In the genomic region with DNA sequence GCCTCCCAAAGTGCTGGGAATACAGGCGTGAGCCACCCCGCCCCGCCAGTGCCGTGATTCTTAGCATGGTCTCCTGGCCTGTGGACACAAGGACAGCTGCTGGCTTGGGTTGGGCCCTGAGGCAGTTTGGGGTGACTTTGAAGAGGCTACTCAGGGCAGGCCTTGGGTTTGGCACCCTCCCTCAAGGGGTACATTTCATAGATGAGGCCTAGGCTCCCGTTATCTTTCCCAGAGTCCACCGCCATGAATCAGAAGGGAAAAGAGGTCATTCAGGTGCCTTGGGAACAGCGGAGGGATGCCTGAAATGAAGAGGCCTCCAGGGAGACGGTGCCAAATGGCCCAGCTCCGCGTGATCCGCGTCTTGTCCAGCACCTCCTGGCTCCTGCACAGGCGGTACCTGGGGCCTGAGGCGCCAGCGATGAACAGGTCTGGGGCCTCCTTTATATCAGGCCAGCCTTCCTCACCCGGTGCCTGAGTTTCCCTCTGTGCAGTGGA, we compare ENCODE assay signal across 9 cellular contexts. TPM values are rescaled to one million over a fixed set of nuclear protein-coding genes. Genes with fewer than 3 reads are reported as not detected.
DNase-seq lines count a peak whose midpoint lies in the region; ATAC-seq and TF ChIP-seq lines count a peak whose summit lies in the region.
"Had no signal": no experiment of that assay in that cellular context is flagged by ENCODE, and none has a peak within 500 bp of the region (broad histone marks: within the 10 kb centered on the region; RNA-seq: fewer than 3 reads in every experiment).

No MANE protein-coding gene starts in this region.

- H3K9me3 Mint-ChIP-seq in naive thymus-derived CD8-positive, alpha-beta T cell = no peaks in the 10 kb centered on the region

- no peaks in the 10 kb centered on the region for H3K27me3 Mint-ChIP-seq in naive thymus-derived CD8-positive, alpha-beta T cell

- POLR2A ChIA-PET in AG04450 (lab: Yijun Ruan, JAX) = interaction anchor here (1.2 to 1.6 kb wide), 2 partner anchors 10 to 50 kb away, joined by 3 to 4 read pairs; no protein-coding TSS in a partner anchor
- POLR2A ChIA-PET in naive thymus-derived CD8-positive, alpha-beta T cell (lab: Charles Lee) = no interaction called here

- peaks cover 0 to 27% (median 0%) of the 10 kb centered on the region in 3 donors for H3K36me3 Mint-ChIP-seq in naive thymus-derived CD8-positive, alpha-beta T cell

- no peaks in the 10 kb centered on the region; the same call in 1 of the 2 replicates for H3K9me3 ChIP-seq in AG04450 (ENCODE audit: control insufficient read depth, insufficient read depth, low read length)

- H3K27ac ChIP-seq in AG04450 (ENCODE audit: low read depth, low read length) (peak overlapping the region; percentile 91), cingulate gyrus (ENCODE audit: low read depth, low read length) (peak overlapping the region; percentile 82)

- peaks cover 33 to 90% (median 79%) of the 10 kb centered on the region in 4 donors for H3K4me1 Mint-ChIP-seq in naive thymus-derived CD8-positive, alpha-beta T cell

- no peak for TF ChIP-seq CTCF in AG04450 (IDR thresholded peaks at IDR 0.05; ENCODE audit: low read depth, low read length)

- H3K4me3 ChIP-seq in AG04450 (ENCODE audit: low read depth, low read length) = peak overlapping the region; percentile 49; the same call in 1 of the 2 replicates

- CTCF ChIA-PET in AG04450 (lab: Charles Lee) = no interaction called here

- no peak for ATAC-seq in naive thymus-derived CD8-positive, alpha-beta T cell
- ATAC-seq in HG02885 (IDR thresholded peaks at IDR 0.05; ENCODE audit: poor library complexity, unreplicated experiment) = no peak

- H3K27me3 ChIP-seq in AG04450 (ENCODE audit: control insufficient read depth, insufficient read depth, low read length) = no peaks in the 10 kb centered on the region

- peak overlapping the region in 9 of 10 donors; percentile 22 to 89 (median 84) for H3K4me3 Mint-ChIP-seq in naive thymus-derived CD8-positive, alpha-beta T cell

- peak overlapping the region; percentile 66 to 97 (median 95) for H3K27ac Mint-ChIP-seq in naive thymus-derived CD8-positive, alpha-beta T cell

- DNase-seq in AG04450 (ENCODE audit: low read depth, low spot score) (no peak), M059J (ENCODE audit: low read depth) (peak; percentile 59), Ammon's horn (ENCODE audit: low spot score) (no peak), activated gamma-delta T cell treated with Interleukin-2 at 50 U/mL for 16 hours (no peak), cerebellar cortex (ENCODE audit: low spot score) (no peak)
- DNase-seq in naive thymus-derived CD8-positive, alpha-beta T cell = no peak

RNA-seq across cellular contexts. Expression of a gene that starts 9.3 kb away (rescaled TPM):
- polyA plus RNA-seq in AG04450 (2011; rRNA removed) = 603 and 661 TPM in 2 replicates
- polyA minus RNA-seq in AG04450 (2011; rRNA and poly(A)+ RNA removed) = 528 and 617 TPM in 2 replicates
- 232 and 259 TPM in 2 replicates for total RNA-seq in M059J (2014; rRNA removed; shearing (Covaris generic))
- 100 to 1,000 TPM; 253 to 258 TPM for total RNA-seq in naive thymus-derived CD8-positive, alpha-beta T cell
- polyA plus RNA-seq in naive thymus-derived CD8-positive, alpha-beta T cell = 100 to 1,000 TPM; 405 to 534 (median 417) TPM

RNA-seq across cellular contexts. Expression of a gene that starts 23.6 kb away (rescaled TPM):
- polyA plus RNA-seq in AG04450 (2011; rRNA removed) = 22.0 and 24.7 TPM in 2 replicates
- polyA minus RNA-seq in AG04450 (2011; rRNA and poly(A)+ RNA removed) = 9.9 and 14.3 TPM in 2 replicates
- total RNA-seq in M059J (2014; rRNA removed; shearing (Covaris generic)) = 12.0 and 22.5 TPM in 2 replicates
- 1 to 10 TPM; 1.0 to 1.1 TPM for total RNA-seq in naive thymus-derived CD8-positive, alpha-beta T cell
- under 1 TPM in 1 of 3 donors, not detected in 2; 0.09 TPM for polyA plus RNA-seq in naive thymus-derived CD8-positive, alpha-beta T cell

RNA-seq across cellular contexts. Expression of a gene that starts 33.6 kb away (rescaled TPM):
- polyA plus RNA-seq in AG04450 (2011; rRNA removed) = not detected in 2 replicates
- polyA minus RNA-seq in AG04450 (2011; rRNA and poly(A)+ RNA removed) = not detected in 2 replicates
- not detected in 2 replicates for total RNA-seq in M059J (2014; rRNA removed; shearing (Covaris generic))
- total RNA-seq in naive thymus-derived CD8-positive, alpha-beta T cell = not detected
- under 1 TPM in 2 of 3 donors, not detected in 1; 0.15 to 0.21 TPM for polyA plus RNA-seq in naive thymus-derived CD8-positive, alpha-beta T cell
- total RNA-seq: mesenteric fat pad had no signal

RNA-seq across cellular contexts. Expression of a gene that starts 40.2 kb away (rescaled TPM):
- 0.06 and 0.11 TPM in 2 replicates for polyA plus RNA-seq in AG04450 (2011; rRNA removed)
- not detected in 2 replicates for polyA minus RNA-seq in AG04450 (2011; rRNA and poly(A)+ RNA removed)
- 0.89 and 0.96 TPM in 2 replicates for total RNA-seq in M059J (2014; rRNA removed; shearing (Covaris generic))
- total RNA-seq in naive thymus-derived CD8-positive, alpha-beta T cell = not detected
- polyA plus RNA-seq in naive thymus-derived CD8-positive, alpha-beta T cell = not detected

RNA-seq across cellular contexts. Expression of a gene that starts 46.9 kb away (rescaled TPM):
- polyA plus RNA-seq in AG04450 (2011; rRNA removed) = 19.3 and 20.6 TPM in 2 replicates
- 12.0 and 12.7 TPM in 2 replicates for polyA minus RNA-seq in AG04450 (2011; rRNA and poly(A)+ RNA removed)
- total RNA-seq in M059J (2014; rRNA removed; shearing (Covaris generic)) = 49.3 and 50.4 TPM in 2 replicates
- 10 to 100 TPM; 68.9 TPM for total RNA-seq in naive thymus-derived CD8-positive, alpha-beta T cell
- 10 to 100 TPM; 59.4 to 69.7 (median 60.7) TPM for polyA plus RNA-seq in naive thymus-derived CD8-positive, alpha-beta T cell
